32 cellular contexts compared by ENCODE assay signal in the genomic region with DNA sequence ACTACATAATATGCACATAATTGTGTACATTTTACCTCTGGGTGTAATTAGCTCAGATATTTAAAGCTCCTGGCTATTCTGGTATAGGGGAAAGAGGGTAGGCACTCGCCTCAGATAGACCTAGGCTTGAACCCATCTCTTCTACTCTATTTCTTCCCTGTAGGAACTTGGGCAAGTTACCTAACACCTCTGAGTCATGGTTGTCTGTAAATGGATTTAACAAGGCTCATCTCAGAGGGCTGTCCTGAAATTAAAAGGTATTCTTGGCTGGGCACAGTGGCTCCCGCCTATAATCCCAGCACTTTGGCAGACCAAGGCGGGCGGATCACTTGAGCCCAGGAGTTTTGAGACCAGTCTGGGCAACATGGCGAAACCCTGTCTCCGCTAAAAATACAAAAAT. TPM values are rescaled to one million over a fixed set of nuclear protein-coding genes. Genes with fewer than 3 reads are reported as not detected.
"Had no signal": no experiment of that assay in that cellular context is flagged by ENCODE, and none has a peak within 500 bp of the region (broad histone marks: within the 10 kb centered on the region; RNA-seq: fewer than 3 reads in every experiment).

No MANE protein-coding gene starts in this region.

- H3K36me3 ChIP-seq: heart right ventricle, left lung, lower lobe of right lung, suprapubic skin, tibial artery, WERI-Rb-1 had no signal

- H3K9me3 ChIP-seq: body of pancreas, heart right ventricle, left lung, lower lobe of right lung, psoas muscle, suprapubic skin, tibial artery had no signal

- ATAC-seq: activated CD4-positive, CD25-positive, alpha-beta regulatory T cell treated with anti-CD3 and anti-CD28 coated beads, Interleukin-2, amount 50 U/mL, for 24 hours; body of pancreas; heart right ventricle; left lung; lower lobe of right lung; psoas muscle; right cardiac atrium had no signal

- H3K4me1 ChIP-seq: body of pancreas, heart right ventricle, lower lobe of right lung, parathyroid adenoma, psoas muscle, tibial artery had no signal

- H3K4me3 ChIP-seq: body of pancreas, coronary artery, dorsolateral prefrontal cortex, heart right ventricle, left lung, lower lobe of right lung, psoas muscle, suprapubic skin, tibial artery had no signal

- H3K27ac ChIP-seq: body of pancreas, coronary artery, dorsolateral prefrontal cortex, heart right ventricle, left lung, lower lobe of right lung, parathyroid adenoma, psoas muscle, suprapubic skin, tibial artery, WERI-Rb-1 had no signal

- DNase-seq: activated CD4-positive, alpha-beta T cell treated with anti-CD3 and anti-CD28 coated beads for 48 hours; activated CD4-positive, alpha-beta T cell treated with anti-CD3 and anti-CD28 coated beads, Interleukin-2, amount 50 U/mL, for 48 hours; activated CD8-positive, alpha-beta memory T cell treated with anti-CD3 and anti-CD28 coated beads for 24 hours; activated effector memory CD4-positive, alpha-beta T cell treated with Interleukin-2 at 50 U/mL for 16 hours; activated naive CD4-positive, alpha-beta T cell treated with Interleukin-2 at 50 U/mL for 16 hours; aorta; body of pancreas; dorsolateral prefrontal cortex; effector memory CD4-positive, alpha-beta T cell; erythroblast; foreskin melanocyte; heart right ventricle; left lung; lower lobe of right lung; naive B cell; occipital lobe; psoas muscle; right cardiac atrium; stimulated activated CD4-positive, alpha-beta T cell treated with anti-CD3 and anti-CD28 coated beads, Interleukin-15, amount 100 ng/mL, for 24 hours; stimulated activated CD4-positive, alpha-beta T cell treated with anti-CD3 and anti-CD28 coated beads, Interleukin-2, amount 100 ng/mL, for 24 hours; stimulated activated naive CD4-positive, alpha-beta T cell; T1000; tibial artery; WERI-Rb-1 had no signal

- H3K27me3 ChIP-seq: body of pancreas, dorsolateral prefrontal cortex, heart right ventricle, left lung, suprapubic skin, tibial artery had no signal

RNA-seq across cellular contexts. Expression of a gene that starts 30.7 kb away (rescaled TPM):
- total RNA-seq: cardiac septum, glomerular endothelial cell, neural crest cell, occipital lobe, right cardiac atrium had no signal
- polyA plus RNA-seq: adipose tissue, aorta, heart right ventricle had no signal
